2 cellular contexts compared by ENCODE assay signal in genomic region chr3:113128386-113129015, GRCh38.
A peak's percentile ranks its signal among the peaks of the same experiment; 100 is the strongest.
TF ChIP-seq lines count a peak whose summit lies in the region.

No MANE protein-coding gene starts in this region.

TF ChIP-seq in HCT116, 20 proteins besides CTCF, POLR2A, EP300 and RAD21:
- TF ChIP-seq EGR1 (IDR thresholded peaks at IDR 0.05; ENCODE audit: low read depth) (no peak), FOSL1 (IDR thresholded peaks at IDR 0.05; ENCODE audit: low read depth) (peak; percentile 25; the same call in 1 of the 2 replicates)

TF ChIP-seq in SK-N-SH, 30 proteins besides CTCF, POLR2A, EP300 and RAD21:
- TF ChIP-seq SMC3 (IDR thresholded peaks at IDR 0.05; ENCODE audit: low read depth, low read length) (no peak), TAF1 (IDR thresholded peaks at IDR 0.05; ENCODE audit: borderline replicate concordance, low read depth, low read length) (no peak), FOSL2 (IDR thresholded peaks at IDR 0.05; ENCODE audit: borderline replicate concordance, low read depth) (peak; percentile 32; the same call in 1 of the 2 replicates)
